ENCODE assay signal across 15 cellular contexts in the genomic region with DNA sequence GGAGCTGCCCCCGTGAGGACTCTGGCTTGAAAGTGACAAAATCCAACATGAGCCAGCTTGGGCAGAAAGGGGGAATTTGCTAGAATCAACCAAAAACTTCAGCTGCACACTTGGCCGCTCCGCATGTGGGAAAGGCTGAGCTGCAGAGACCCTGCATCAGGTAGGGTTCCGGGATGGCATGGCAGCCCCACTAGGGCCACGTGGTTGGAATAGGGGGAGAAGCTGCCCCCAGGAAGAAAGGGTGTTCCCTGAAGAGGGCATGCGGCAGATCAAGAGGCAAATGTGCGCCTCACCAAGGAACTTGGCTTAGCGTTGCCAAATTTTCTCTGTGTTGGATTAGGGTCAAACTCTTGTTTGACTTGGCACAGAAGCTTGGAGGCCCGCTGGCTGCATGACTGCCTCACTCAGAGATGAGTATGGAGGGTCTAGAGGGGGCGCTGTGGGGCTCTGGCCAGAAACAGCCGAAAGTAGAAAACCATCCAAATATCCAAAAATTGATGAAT. TPM values are rescaled to one million over a fixed set of nuclear protein-coding genes. Genes with fewer than 3 reads are reported as not detected.
DNase-seq lines count a peak whose midpoint lies in the region; ATAC-seq and TF ChIP-seq lines count a peak whose summit lies in the region.
"Had no signal": no experiment of that assay in that cellular context is flagged by ENCODE, and none has a peak within 500 bp of the region (broad histone marks: within the 10 kb centered on the region; RNA-seq: fewer than 3 reads in every experiment).

No MANE protein-coding gene starts in this region.

- H3K9me3 ChIP-seq in DND-41 (ENCODE audit: insufficient read depth, low read length, severe bottlenecking) (no peaks in the 10 kb centered on the region), Karpas-422 (ENCODE audit: low read length) (no peaks in the 10 kb centered on the region), ascending aorta (no peaks in the 10 kb centered on the region)
- H3K9me3 ChIP-seq: spleen, vagina had no signal

- intact Hi-C loops in ascending aorta (cut with DNase I), result no loop called here

- H3K4me1 ChIP-seq in DND-41 (ENCODE audit: insufficient read depth, low read length) (no peaks in the 10 kb centered on the region), Karpas-422 (ENCODE audit: low read length) (no peaks in the 10 kb centered on the region), ascending aorta (no peaks in the 10 kb centered on the region)
- H3K4me1 ChIP-seq: vagina had no signal

- H3K9ac ChIP-seq in DND-41 (ENCODE audit: low read depth, low read length) (no peak overlapping the region), Karpas-422 (ENCODE audit: low read length) (no peak overlapping the region)

- H3K4me2 ChIP-seq in DND-41 (ENCODE audit: insufficient read depth, low read length) (no peak overlapping the region), Karpas-422 (ENCODE audit: low read depth, low read length, poor library complexity, severe bottlenecking) (no peak overlapping the region)
- H3K4me2 ChIP-seq: PC-9 had no signal

- H3K36me3 ChIP-seq in DND-41 (ENCODE audit: insufficient read depth, low read length), result no peaks in the 10 kb centered on the region
- no peaks in the 10 kb centered on the region for H3K36me3 ChIP-seq in Karpas-422 (ENCODE audit: insufficient read depth, low read length)
- no peaks in the 10 kb centered on the region for H3K36me3 ChIP-seq in brain microvascular endothelial cell (replicated peaks)
- no peaks in the 10 kb centered on the region for H3K36me3 ChIP-seq in ascending aorta
- H3K36me3 ChIP-seq: spleen, vagina had no signal

- TF ChIP-seq CTCF in DND-41 (IDR thresholded peaks at IDR 0.05; ENCODE audit: borderline replicate concordance, extremely low read depth, low read length, poor library complexity, severe bottlenecking) (peak; percentile 34), brain microvascular endothelial cell (IDR thresholded peaks at IDR 0.05; ENCODE audit: low read depth, low read length, missing control alignments) (peak; percentile 51), ascending aorta (IDR thresholded peaks at IDR 0.05) (peak in 1 of 3 experiments; percentile 15)

- H2AFZ ChIP-seq in DND-41 (ENCODE audit: low read depth, low read length), result no peak overlapping the region
- no peak overlapping the region for H2AFZ ChIP-seq in Karpas-422 (ENCODE audit: low read length)
- H2AFZ ChIP-seq: PC-9 had no signal

- H3K4me3 ChIP-seq in DND-41 (ENCODE audit: low read depth in 1 of 2, low read length in 2 of 2) (no peak overlapping the region), Karpas-422 (ENCODE audit: low read length) (no peak overlapping the region), brain microvascular endothelial cell (ENCODE audit: low read depth, low read length) (no peak overlapping the region), ascending aorta (no peak overlapping the region)
- H3K4me3 ChIP-seq: PC-9, spleen, vagina had no signal

- in situ Hi-C loops in brain microvascular endothelial cell (cut with HindIII; ENCODE audit: low pct_ligation_motif_present, low sequenced_read_pairs), result no loop called here

- H3K27ac ChIP-seq in DND-41 (ENCODE audit: low read length) (no peak overlapping the region), Karpas-422 (ENCODE audit: low read length) (no peak overlapping the region), brain microvascular endothelial cell (no peak overlapping the region), ascending aorta (no peak overlapping the region)
- H3K27ac ChIP-seq: PC-9, spleen, vagina had no signal

- no peak for ATAC-seq in DND-41 (ENCODE audit: insufficient read depth, low read depth)
- peak; percentile 67 for ATAC-seq in left lobe of liver
- no peak for ATAC-seq in HG02981 (IDR thresholded peaks at IDR 0.05; ENCODE audit: unreplicated experiment)
- no peak for ATAC-seq in GM18873 (IDR thresholded peaks at IDR 0.05; ENCODE audit: low FRiP score, unreplicated experiment)
- ATAC-seq in HG02571 (IDR thresholded peaks at IDR 0.05; ENCODE audit: unreplicated experiment), result no peak
- ATAC-seq: naive thymus-derived CD8-positive, alpha-beta T cell had no signal

- no peaks in the 10 kb centered on the region for H4K20me1 ChIP-seq in DND-41 (ENCODE audit: insufficient read depth, low read length)
- H4K20me1 ChIP-seq in Karpas-422 (ENCODE audit: insufficient read depth, low read depth, low read length), result no peaks in the 10 kb centered on the region

- H3K27me3 ChIP-seq in DND-41 (ENCODE audit: insufficient read depth, low read length, poor library complexity) (peaks cover 3% of the 10 kb centered on the region), Karpas-422 (ENCODE audit: low read length) (no peaks in the 10 kb centered on the region), brain microvascular endothelial cell (replicated peaks) (no peaks in the 10 kb centered on the region), ascending aorta (no peaks in the 10 kb centered on the region)
- H3K27me3 ChIP-seq: spleen, vagina had no signal

- no peaks in the 10 kb centered on the region for H3K9me2 ChIP-seq in Karpas-422 (replicated peaks; ENCODE audit: insufficient read depth, low read length)

- H3K79me2 ChIP-seq in DND-41 (ENCODE audit: insufficient read depth, low read length) (no peaks in the 10 kb centered on the region), Karpas-422 (ENCODE audit: low read length) (no peaks in the 10 kb centered on the region)

- DNase-seq in DND-41 (no peak), Karpas-422 (peak; percentile 53), brain microvascular endothelial cell (peak; percentile 11), left lobe of liver (ENCODE audit: low spot score) (peak; percentile 87), ascending aorta (ENCODE audit: low spot score in 2 of 2) (no peak)
- DNase-seq: amniotic stem cell, NCI-H187 treated with DMSO at 0.1 percent for 48 hours, PC-9, spleen, T1000 had no signal

RNA-seq across cellular contexts. Expression of gene WFIKKN2, which starts 29.2 kb away (rescaled TPM):
- not detected in 2 replicates for total RNA-seq in Karpas-422 (2014; rRNA removed; shearing (Covaris generic); ENCODE audit: low replicate concordance)
- total RNA-seq in left lobe of liver (0.08 TPM), ascending aorta (not detected)
- total RNA-seq: naive thymus-derived CD8-positive, alpha-beta T cell; PC-9 had no signal

RNA-seq across cellular contexts. Expression of gene ANKRD40CL, which starts 38.9 kb away (rescaled TPM):
- total RNA-seq in Karpas-422 (2014; rRNA removed; shearing (Covaris generic); ENCODE audit: low replicate concordance), result not detected in 2 replicates
- total RNA-seq in left lobe of liver, result not detected
- not detected for total RNA-seq in ascending aorta
- total RNA-seq: naive thymus-derived CD8-positive, alpha-beta T cell; PC-9; spleen; vagina had no signal

RNA-seq across cellular contexts. Expression of gene TOB1, which starts 60.0 kb away (rescaled TPM):
- total RNA-seq in Karpas-422 (2014; rRNA removed; shearing (Covaris generic); ENCODE audit: low replicate concordance), result 8.2 and 25.9 TPM in 2 replicates
- total RNA-seq in left lobe of liver (209 TPM), ascending aorta (41.7 TPM)

Comparison
In these comparisons a context has a peak if more than half of its experiments do, and no peak if none do; other contexts are left out.
1. DNase-seq: peak in Karpas-422 (single experiment), brain microvascular endothelial cell (single experiment) and left lobe of liver (single experiment); none in DND-41 (single experiment) and ascending aorta (0 of 2).